12 cellular contexts compared by ENCODE assay signal in genomic region chr15:73985101-73985873, GRCh38. TPM values are rescaled to one million over a fixed set of nuclear protein-coding genes. Genes with fewer than 3 reads are reported as not detected.
DNase-seq lines count a peak whose midpoint lies in the region; ATAC-seq and TF ChIP-seq lines count a peak whose summit lies in the region.
"Had no signal": no experiment of that assay in that cellular context is flagged by ENCODE, and none has a peak within 500 bp of the region (broad histone marks: within the 10 kb centered on the region; RNA-seq: fewer than 3 reads in every experiment).

No MANE protein-coding gene starts in this region.

- no peak overlapping the region for H3K9ac ChIP-seq in endodermal cell (ENCODE audit: extremely low read depth, low read length, poor library complexity, severe bottlenecking)

- H3K4me3 Mint-ChIP-seq in endodermal cell: no peak overlapping the region

- no peak for ATAC-seq in HG03565 (IDR thresholded peaks at IDR 0.05; ENCODE audit: unreplicated experiment)
- no peak for ATAC-seq in activated CD4-positive, CD25-positive, alpha-beta regulatory T cell treated with anti-CD3 and anti-CD28 coated beads, Interleukin-2, amount 50 U/mL, for 24 hours

- peak; percentile 57 for DNase-seq in EL
- peak; percentile 48 for DNase-seq in M059J (ENCODE audit: low read depth)
- DNase-seq in endodermal cell: no peak
- DNase-seq in posterior vena cava (ENCODE audit: low spot score): peak; percentile 63
- DNase-seq in NOMO-1 treated with dmso at 0.1 percent for 144 hours (lab: John Stamatoyannopoulos, UW; ENCODE audit: unreplicated experiment): no peak
- DNase-seq in foreskin melanocyte: no peak
- DNase-seq: cortex of kidney; DMS79; occipital lobe; stimulated activated CD4-positive, alpha-beta T cell treated with anti-CD3 and anti-CD28 coated beads, Interleukin-4, amount 100 ng/mL, for 24 hours had no signal

- no peaks in the 10 kb centered on the region for H3K27me3 Mint-ChIP-seq in endodermal cell (ENCODE audit: insufficient read depth)

- intact Hi-C loops in posterior vena cava (cut with DNase I): loop anchor here in 1 of 2 donors (5.0 to 10.0 kb wide), 2 partner anchors 62 to 330 kb away; no protein-coding TSS in a partner anchor

- no peaks in the 10 kb centered on the region for H3K9me3 Mint-ChIP-seq in endodermal cell

- WGBS in endodermal cell (ENCODE audit: insufficient coverage in 1 of 2, insufficient read length in 1 of 2), 2 experiments: 89 to 95% methylated on average over 11 to 13 of the region's 13 CpGs

- TF ChIP-seq CTCF in endodermal cell (conservative IDR thresholded peaks at IDR 0.05): no peak

- no peaks in the 10 kb centered on the region for H3K4me1 Mint-ChIP-seq in endodermal cell

- no peak overlapping the region for H3K27ac Mint-ChIP-seq in endodermal cell

- H3K36me3 Mint-ChIP-seq in endodermal cell (ENCODE audit: low read depth): no peaks in the 10 kb centered on the region

- H3K4me1 ChIP-seq in endodermal cell (ENCODE audit: control insufficient read depth, insufficient read depth, low read length): no peaks in the 10 kb centered on the region

- no peaks in the 10 kb centered on the region for H3K27me3 ChIP-seq in endodermal cell (ENCODE audit: control insufficient read depth, insufficient read depth, low read length, poor library complexity, severe bottlenecking)

- no peaks in the 10 kb centered on the region for H3K9me3 ChIP-seq in endodermal cell (ENCODE audit: control insufficient read depth, low read length)

- H3K4me3 ChIP-seq in endodermal cell (ENCODE audit: low read length): no peak overlapping the region

- H3K36me3 ChIP-seq in endodermal cell (ENCODE audit: control insufficient read depth, insufficient read depth, low read length): no peaks in the 10 kb centered on the region

- H3K27ac ChIP-seq in endodermal cell (ENCODE audit: low read depth, low read length): peak overlapping the region; percentile 59

RNA-seq across cellular contexts. Expression of gene STOML1, which starts 6.8 kb away (rescaled TPM):
- total RNA-seq in M059J (2014; rRNA removed; shearing (Covaris generic)): 12.5 and 19.9 TPM in 2 replicates
- total RNA-seq in endodermal cell (1 to 10 TPM; 4.4 to 5.5 TPM), posterior vena cava (10 to 100 TPM; 17.3 to 20.1 TPM)
- 7.9 TPM for polyA plus RNA-seq in endodermal cell (2013, experiment 1 of 2)
- polyA plus RNA-seq in endodermal cell (2013, experiment 2 of 2): 6.8 TPM

RNA-seq across cellular contexts. Expression of gene PML, which starts 9.2 kb away (rescaled TPM):
- total RNA-seq in M059J (2014; rRNA removed; shearing (Covaris generic)): 24.5 and 74.6 TPM in 2 replicates
- 10 to 100 TPM; 26.5 to 28.9 TPM for total RNA-seq in endodermal cell
- polyA plus RNA-seq in endodermal cell (2013, experiment 1 of 2): 25.5 TPM
- polyA plus RNA-seq in endodermal cell (2013, experiment 2 of 2): 23.7 TPM
- total RNA-seq in posterior vena cava: 10 to 100 TPM; 49.2 to 50.7 TPM

RNA-seq across cellular contexts. Expression of gene LOXL1, which starts 59.0 kb away (rescaled TPM):
- total RNA-seq in M059J (2014; rRNA removed; shearing (Covaris generic)): 120 and 189 TPM in 2 replicates
- total RNA-seq in endodermal cell (10 to 100 TPM; 21.3 to 31.8 TPM), posterior vena cava (100 to 1,000 TPM in 1 of 2 donors, 10 to 100 TPM in 1; 94.6 to 110 TPM)
- polyA plus RNA-seq in endodermal cell (2013, experiment 1 of 2): 92.7 TPM
- 93.8 TPM for polyA plus RNA-seq in endodermal cell (2013, experiment 2 of 2)

Comparison
In these comparisons a context has a peak if more than half of its experiments do, and no peak if none do; other contexts are left out.
1. DNase-seq: peak in EL (single experiment), M059J (single experiment) and posterior vena cava (single experiment); none in endodermal cell (single experiment), NOMO-1 treated with dmso at 0.1 percent for 144 hours (single experiment) and foreskin melanocyte (single experiment).